Comparison of ENCODE assay signal across 13 cellular contexts in genomic region chr9:116234091-116234490, GRCh38.
A peak's percentile ranks its signal among the peaks of the same experiment; 100 is the strongest.
DNase-seq lines count a peak whose midpoint lies in the region; TF ChIP-seq lines count a peak whose summit lies in the region.
"Had no signal": no experiment of that assay in that cellular context is flagged by ENCODE, and none has a peak within 500 bp of the region (broad histone marks: within the 10 kb centered on the region; RNA-seq: fewer than 3 reads in every experiment).

No MANE protein-coding gene starts in this region.

- H3K9me3 ChIP-seq in suprapubic skin, result no peaks in the 10 kb centered on the region

- no peaks in the 10 kb centered on the region for H3K27me3 Mint-ChIP-seq in activated CD4-positive, alpha-beta T cell treated with anti-CD3 and anti-CD28 coated beads, Interleukin-2, amount 10 ng/mL, durations not matched to agents 24 days and 14 days

- no peaks in the 10 kb centered on the region for H3K4me1 Mint-ChIP-seq in activated CD4-positive, alpha-beta T cell treated with anti-CD3 and anti-CD28 coated beads, Interleukin-2, amount 10 ng/mL, durations not matched to agents 24 days and 14 days

- intact Hi-C loops in activated CD4-positive, alpha-beta T cell treated with anti-CD3 and anti-CD28 coated beads, Interleukin-2, amount 10 ng/mL, durations not matched to agents 24 days and 14 days (cut with micrococcal nuclease), result no loop called here

- no peak for TF ChIP-seq EP300 in suprapubic skin (IDR thresholded peaks at IDR 0.05)

- H3K4me3 ChIP-seq in suprapubic skin, result no peak overlapping the region

- H3K4me1 ChIP-seq in suprapubic skin, result no peaks in the 10 kb centered on the region

- no peaks in the 10 kb centered on the region for H3K36me3 ChIP-seq in suprapubic skin

- TF ChIP-seq POLR2A in suprapubic skin (IDR thresholded peaks at IDR 0.05), result no peak

- peak; percentile 70 for DNase-seq in A172 (ENCODE audit: low spot score)
- peak; percentile 93 for DNase-seq in HCEC 1CT
- peak; percentile 100 for DNase-seq in amniotic epithelial cell (ENCODE audit: low read depth)
- peak; percentile 78 for DNase-seq in hepatic stellate cell (ENCODE audit: low spot score)
- no peak for DNase-seq in mucosa of gallbladder (ENCODE audit: low spot score)
- DNase-seq in suprapubic skin (ENCODE audit: low spot score in 2 of 2), result no peak
- DNase-seq in activated CD4-positive, alpha-beta T cell treated with anti-CD3 and anti-CD28 coated beads, Interleukin-2, amount 10 ng/mL, durations not matched to agents 24 days and 14 days, result no peak
- no peak for DNase-seq in NCI-H187 treated with DMSO at 0.1 percent for 48 hours (lab: John Stamatoyannopoulos, UW)
- DNase-seq: activated T-cell treated with anti-CD3 and anti-CD28 coated beads, Interleukin-2, amount 50 U/mL, for 48 hours; C1 segment of cervical spinal cord; NCI-H1417 treated with DMSO at 0.1 percent for 48 hours; nephron progenitor cell; stimulated activated CD4-positive, alpha-beta T cell treated with anti-CD3 and anti-CD28 coated beads, Interleukin-1b, Interleukin-23, amount 100 ng/mL, for 48 hours had no signal

- peaks cover 3% of the 10 kb centered on the region for H3K9me3 Mint-ChIP-seq in activated CD4-positive, alpha-beta T cell treated with anti-CD3 and anti-CD28 coated beads, Interleukin-2, amount 10 ng/mL, durations not matched to agents 24 days and 14 days
- H3K9me3 Mint-ChIP-seq: nephron progenitor cell had no signal

- H3K36me3 Mint-ChIP-seq in activated CD4-positive, alpha-beta T cell treated with anti-CD3 and anti-CD28 coated beads, Interleukin-2, amount 10 ng/mL, durations not matched to agents 24 days and 14 days (ENCODE audit: low read depth), result no peaks in the 10 kb centered on the region

- no peak overlapping the region for H3K27ac ChIP-seq in suprapubic skin

- no peak overlapping the region for H3K27ac Mint-ChIP-seq in activated CD4-positive, alpha-beta T cell treated with anti-CD3 and anti-CD28 coated beads, Interleukin-2, amount 10 ng/mL, durations not matched to agents 24 days and 14 days
- H3K27ac Mint-ChIP-seq: nephron progenitor cell had no signal

- WGBS in suprapubic skin, result 57% methylated on average over 4 of the region's 4 CpGs

- H3K4me3 Mint-ChIP-seq in activated CD4-positive, alpha-beta T cell treated with anti-CD3 and anti-CD28 coated beads, Interleukin-2, amount 10 ng/mL, durations not matched to agents 24 days and 14 days, result no peak overlapping the region
- H3K4me3 Mint-ChIP-seq: nephron progenitor cell had no signal

- no peaks in the 10 kb centered on the region for H3K27me3 ChIP-seq in suprapubic skin

- no peak for TF ChIP-seq CTCF in suprapubic skin (IDR thresholded peaks at IDR 0.05)

Comparison
In these comparisons a context has a peak if more than half of its experiments do, and no peak if none do; other contexts are left out.
1. DNase-seq: peak in A172 (single experiment), HCEC 1CT (single experiment), amniotic epithelial cell (single experiment) and hepatic stellate cell (single experiment); none in mucosa of gallbladder (single experiment), suprapubic skin (0 of 2), activated CD4-positive, alpha-beta T cell treated with anti-CD3 and anti-CD28 coated beads, Interleukin-2, amount 10 ng/mL, durations not matched to agents 24 days and 14 days (single experiment) and NCI-H187 treated with DMSO at 0.1 percent for 48 hours (single experiment).